In the genomic region with DNA sequence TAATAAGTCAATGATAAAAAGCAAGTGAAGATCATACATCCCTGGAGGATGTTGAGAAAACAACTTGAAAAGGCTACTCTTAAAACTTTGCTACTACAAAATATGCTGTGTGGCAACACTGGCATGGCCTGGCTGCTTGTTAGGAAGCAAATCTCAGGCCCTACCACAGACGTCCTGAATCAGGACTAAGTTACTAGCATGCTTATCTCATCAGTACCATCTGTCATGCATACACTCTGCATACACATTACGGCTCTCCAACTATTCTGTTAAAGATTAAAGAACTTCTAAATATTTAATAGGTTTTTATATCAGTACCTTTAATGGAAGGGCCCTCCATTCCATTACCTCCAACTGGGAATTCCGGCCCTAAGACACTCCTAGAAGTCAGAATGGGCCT, we compare ENCODE assay signal across 21 cellular contexts.
"Had no signal": no experiment of that assay in that cellular context is flagged by ENCODE, and none has a peak within 500 bp of the region (broad histone marks: within the 10 kb centered on the region; RNA-seq: fewer than 3 reads in every experiment).

No MANE protein-coding gene starts in this region.

- ATAC-seq: activated CD8-positive, alpha-beta memory T cell treated with anti-CD3 and anti-CD28 coated beads, Interleukin-2, amount 10 ng/mL, durations not matched to agents 7 days and 5 days; esophagus mucosa; left cardiac atrium; naive thymus-derived CD4-positive, alpha-beta T cell; right cardiac atrium; upper lobe of right lung; WTC11 had no signal

- H3K27ac ChIP-seq: cardiac muscle cell, neural progenitor cell, prostate gland, skin epidermis, stomach, testis, upper lobe of right lung had no signal

- DNase-seq: activated CD4-positive, alpha-beta memory T cell treated with anti-CD3 and anti-CD28 coated beads, Interleukin-2, amount 10 ng/mL, durations not matched to agents 7 days and 5 days; activated CD4-positive, alpha-beta T cell treated with anti-CD3 and anti-CD28 coated beads for 48 hours; activated CD8-positive, alpha-beta memory T cell treated with anti-CD3 and anti-CD28 coated beads, Interleukin-2, amount 10 ng/mL, durations not matched to agents 7 days and 5 days; amniotic stem cell; effector CD8-positive, alpha-beta T cell; left cardiac atrium; mesendoderm; naive thymus-derived CD4-positive, alpha-beta T cell; right cardiac atrium; stimulated activated CD4-positive, alpha-beta T cell treated with anti-CD3 and anti-CD28 coated beads, Interleukin-15, amount 100 ng/mL, for 24 hours; stimulated activated CD4-positive, alpha-beta T cell treated with anti-CD3 and anti-CD28 coated beads, Interleukin-4, amount 100 ng/mL, for 1 hour; stomach; T-helper 9 cell; testis; upper lobe of right lung had no signal
